Comparison of ENCODE assay signal across 1 cellular context in the genomic region with DNA sequence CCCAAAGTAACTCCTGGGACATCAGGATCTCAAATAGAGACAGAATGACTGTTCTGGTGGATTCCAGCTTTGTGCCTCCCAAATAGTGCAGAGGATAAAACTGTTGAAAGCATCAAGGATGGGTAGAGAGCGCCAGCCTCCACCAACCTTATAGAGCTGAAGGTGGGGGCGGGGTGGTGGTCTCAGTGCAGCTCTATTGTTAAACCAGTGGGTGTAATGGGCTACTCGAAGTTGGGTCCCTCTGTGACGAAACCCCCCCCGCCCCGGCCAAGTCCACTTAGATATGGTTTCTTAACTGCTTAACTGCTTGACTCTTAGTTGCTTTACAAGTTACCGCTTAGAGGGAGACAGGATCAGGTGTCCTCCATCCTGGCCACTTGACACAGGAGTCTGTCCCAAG.
TF ChIP-seq lines count a peak whose summit lies in the region.

No MANE protein-coding gene starts in this region.

TF ChIP-seq in endothelial cell of umbilical vein, 7 proteins besides CTCF, POLR2A, EP300 and RAD21 (continued from another document):
- TF ChIP-seq, protein P1, sequence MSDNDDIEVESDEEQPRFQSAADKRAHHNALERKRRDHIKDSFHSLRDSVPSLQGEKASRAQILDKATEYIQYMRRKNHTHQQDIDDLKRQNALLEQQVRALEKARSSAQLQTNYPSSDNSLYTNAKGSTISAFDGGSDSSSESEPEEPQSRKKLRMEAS (IDR thresholded peaks at IDR 0.05; ENCODE audit: insufficient read depth, insufficient read length), result no peak
- TF ChIP-seq POLR2AphosphoS5 (IDR thresholded peaks at IDR 0.05; ENCODE audit: insufficient read depth, low read depth, low read length), result no peak
- no peak for TF ChIP-seq JUN (IDR thresholded peaks at IDR 0.05; ENCODE audit: borderline replicate concordance, insufficient read depth, insufficient read length, low read depth)
- no peak for TF ChIP-seq FOS (IDR thresholded peaks at IDR 0.05; ENCODE audit: borderline replicate concordance, insufficient read depth, low read length)
